Comparison of ENCODE assay signal across 1 cellular context in the genomic region with DNA sequence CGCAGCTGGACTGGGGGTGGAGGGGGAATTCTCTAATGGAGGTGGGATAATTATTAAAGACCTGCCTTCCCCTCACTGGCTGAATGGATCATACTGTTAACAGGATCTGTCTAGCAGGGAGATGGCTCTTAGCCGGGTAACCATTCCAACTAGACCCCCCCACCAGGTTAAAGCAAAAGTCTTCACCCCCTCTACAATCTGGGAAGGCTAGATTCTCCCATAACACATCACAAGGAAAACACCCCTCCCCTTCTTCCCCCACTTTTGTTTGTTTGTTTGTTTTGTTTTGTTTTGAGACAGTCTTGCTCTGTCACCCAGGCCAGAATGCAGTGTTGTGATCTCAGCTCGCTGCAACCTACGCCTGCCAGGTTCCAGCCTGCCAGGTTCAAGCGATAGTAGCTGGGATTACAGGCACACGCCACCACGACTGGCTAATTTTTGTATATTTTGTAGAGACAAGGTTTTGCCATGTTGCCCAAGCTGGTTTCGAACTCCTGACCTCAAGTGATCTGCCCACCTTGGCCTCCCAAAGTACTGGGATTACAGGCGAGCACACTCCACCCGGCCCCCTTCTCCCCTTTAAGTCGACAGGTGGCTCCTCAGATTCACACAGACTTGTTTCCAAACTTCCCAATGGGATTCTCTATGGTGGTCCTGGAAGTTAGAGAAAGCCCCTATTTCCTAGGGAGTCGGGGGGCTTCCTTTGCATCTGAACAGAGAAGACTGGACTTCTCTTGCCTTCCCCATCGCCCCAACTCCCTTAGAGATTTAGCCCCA.
TF ChIP-seq lines count a peak whose summit lies in the region.

No MANE protein-coding gene starts in this region.

TF ChIP-seq in IMR-90, 13 proteins besides CTCF, POLR2A, EP300 and RAD21:
- TF ChIP-seq RCOR1 (IDR thresholded peaks at IDR 0.05; ENCODE audit: insufficient replicate concordance, low read length) (no peak), RFX5 (IDR thresholded peaks at IDR 0.05; ENCODE audit: low read depth, low read length) (no peak), SMC3 (IDR thresholded peaks at IDR 0.05; ENCODE audit: low read depth, low read length) (no peak), MAFK (IDR thresholded peaks at IDR 0.05; ENCODE audit: low read depth, low read length) (no peak)
